Comparison of ENCODE assay signal across 32 cellular contexts in genomic region chr9:108396193-108396592, GRCh38.
"Had no signal": no experiment of that assay in that cellular context is flagged by ENCODE, and none has a peak within 500 bp of the region (broad histone marks: within the 10 kb centered on the region; RNA-seq: fewer than 3 reads in every experiment).

No MANE protein-coding gene starts in this region.

- H3K9me3 ChIP-seq: adrenal gland, body of pancreas, esophagus squamous epithelium had no signal

- H3K27me3 Mint-ChIP-seq: activated CD4-positive, alpha-beta memory T cell treated with anti-CD3 and anti-CD28 coated beads for 36 hours; activated CD4-positive, alpha-beta T cell treated with anti-CD3 and anti-CD28 coated beads for 36 hours; activated CD4-positive, alpha-beta T cell treated with anti-CD3 and anti-CD28 coated beads, Interleukin-2, amount 10 ng/mL, durations not matched to agents 24 days and 14 days; activated CD8-positive, alpha-beta memory T cell treated with anti-CD3 and anti-CD28 coated beads, Interleukin-2, amount 10 ng/mL, durations not matched to agents 7 days and 5 days; activated naive CD4-positive, alpha-beta T cell treated with anti-CD3 and anti-CD28 coated beads, Interleukin-2, amount 50 U/mL, for 24 hours; activated naive CD8-positive, alpha-beta T cell treated with anti-CD3 and anti-CD28 coated beads for 36 hours; activated naive CD8-positive, alpha-beta T cell treated with anti-CD3 and anti-CD28 coated beads, Interleukin-2, amount 50 U/mL, for 24 hours had no signal

- H3K4me1 Mint-ChIP-seq: activated CD4-positive, alpha-beta T cell treated with anti-CD3 and anti-CD28 coated beads for 36 hours; activated CD4-positive, alpha-beta T cell treated with anti-CD3 and anti-CD28 coated beads, Interleukin-2, amount 10 ng/mL, durations not matched to agents 24 days and 14 days; activated CD8-positive, alpha-beta memory T cell treated with anti-CD3 and anti-CD28 coated beads, Interleukin-2, amount 10 ng/mL, durations not matched to agents 7 days and 5 days; activated naive CD4-positive, alpha-beta T cell treated with anti-CD3 and anti-CD28 coated beads, Interleukin-2, amount 50 U/mL, for 24 hours; activated naive CD8-positive, alpha-beta T cell treated with anti-CD3 and anti-CD28 coated beads for 36 hours; activated naive CD8-positive, alpha-beta T cell treated with anti-CD3 and anti-CD28 coated beads, Interleukin-2, amount 50 U/mL, for 24 hours had no signal

- ATAC-seq: activated CD4-positive, alpha-beta T cell treated with anti-CD3 and anti-CD28 coated beads for 36 hours; activated CD8-positive, alpha-beta memory T cell treated with anti-CD3 and anti-CD28 coated beads, Interleukin-2, amount 10 ng/mL, durations not matched to agents 7 days and 5 days; activated CD8-positive, alpha-beta T cell treated with anti-CD3 and anti-CD28 coated beads, Interleukin-2, amount 10 ng/mL, durations not matched to agents 7 days and 5 days; activated naive CD8-positive, alpha-beta T cell treated with anti-CD3 and anti-CD28 coated beads, Interleukin-2, amount 50 U/mL, for 24 hours; body of pancreas; gastroesophageal sphincter; heart right ventricle had no signal

- H3K36me3 ChIP-seq: adrenal gland, esophagus squamous epithelium, gastroesophageal sphincter, heart right ventricle, WERI-Rb-1 had no signal

- H3K4me1 ChIP-seq: adrenal gland, gastroesophageal sphincter, heart right ventricle had no signal

- H3K9me3 Mint-ChIP-seq: activated CD4-positive, alpha-beta T cell treated with anti-CD3 and anti-CD28 coated beads, Interleukin-2, amount 10 ng/mL, durations not matched to agents 24 days and 14 days; activated naive CD4-positive, alpha-beta T cell treated with anti-CD3 and anti-CD28 coated beads for 36 hours; activated T-helper 2 cell treated with anti-CD3 and anti-CD28 coated beads, Interferon-gamma antibody, Interleukin-2, Interleukin-4, amounts not matched to agents 10 μg/mL and 5 μg/mL and 100 μg/mL, durations not matched to agents 14 hours and 24 hours and 36 hours had no signal

- H3K27me3 ChIP-seq: body of pancreas, esophagus squamous epithelium, gastroesophageal sphincter, heart right ventricle had no signal

- H3K36me3 Mint-ChIP-seq: activated CD4-positive, alpha-beta memory T cell treated with anti-CD3 and anti-CD28 coated beads for 36 hours; activated CD8-positive, alpha-beta memory T cell treated with anti-CD3 and anti-CD28 coated beads, Interleukin-2, amount 10 ng/mL, durations not matched to agents 7 days and 5 days; activated naive CD4-positive, alpha-beta T cell treated with anti-CD3 and anti-CD28 coated beads, Interleukin-2, amount 50 U/mL, for 24 hours; activated naive CD8-positive, alpha-beta T cell treated with anti-CD3 and anti-CD28 coated beads for 36 hours had no signal

- H3K4me3 Mint-ChIP-seq: activated CD4-positive, alpha-beta memory T cell treated with anti-CD3 and anti-CD28 coated beads for 36 hours; activated CD4-positive, alpha-beta T cell treated with anti-CD3 and anti-CD28 coated beads for 36 hours; activated CD4-positive, alpha-beta T cell treated with anti-CD3 and anti-CD28 coated beads, Interleukin-2, amount 10 ng/mL, durations not matched to agents 24 days and 14 days; activated CD8-positive, alpha-beta memory T cell treated with anti-CD3 and anti-CD28 coated beads, Interleukin-2, amount 10 ng/mL, durations not matched to agents 7 days and 5 days; activated CD8-positive, alpha-beta T cell treated with anti-CD3 and anti-CD28 coated beads, Interleukin-2, amount 10 ng/mL, durations not matched to agents 7 days and 5 days; activated naive CD4-positive, alpha-beta T cell treated with anti-CD3 and anti-CD28 coated beads for 36 hours; activated naive CD4-positive, alpha-beta T cell treated with anti-CD3 and anti-CD28 coated beads, Interleukin-2, amount 50 U/mL, for 24 hours; activated naive CD8-positive, alpha-beta T cell treated with anti-CD3 and anti-CD28 coated beads for 36 hours; activated naive CD8-positive, alpha-beta T cell treated with anti-CD3 and anti-CD28 coated beads, Interleukin-2, amount 50 U/mL, for 24 hours; activated T-helper 1 cell treated with anti-CD3 and anti-CD28 coated beads, Interleukin-12 subunit alpha, Interleukin-12 subunit beta, Interleukin-2, Interleukin-4 antibody, amounts not matched to agents 30 ng/mL and 10 ng/mL and 1 ng/mL, durations not matched to agents 14 hours and 24 hours and 36 hours; T-helper 2 cell treated with Interferon-gamma antibody and Interleukin-4, amounts not matched to agents 5 μg/mL and 100 μg/mL, for 36 hours had no signal

- DNase-seq: activated CD4-positive, alpha-beta memory T cell treated with anti-CD3 and anti-CD28 coated beads for 36 hours; activated CD4-positive, alpha-beta T cell treated with anti-CD3 and anti-CD28 coated beads for 36 hours; activated CD4-positive, alpha-beta T cell treated with anti-CD3 and anti-CD28 coated beads, Interleukin-2, amount 10 ng/mL, durations not matched to agents 24 days and 14 days; activated CD4-positive, CD25-positive, alpha-beta regulatory T cell; activated CD4-positive, CD25-positive, alpha-beta regulatory T cell treated with anti-CD3 and anti-CD28 coated beads, Interleukin-2, amount 50 U/mL, for 72 hours; activated CD8-positive, alpha-beta memory T cell treated with anti-CD3 and anti-CD28 coated beads, Interleukin-2, amount 10 ng/mL, durations not matched to agents 7 days and 5 days; activated CD8-positive, alpha-beta memory T cell treated with anti-CD3 and anti-CD28 coated beads, Interleukin-2, amount 50 U/mL, for 4 hours; activated CD8-positive, alpha-beta T cell treated with anti-CD3 and anti-CD28 coated beads, Interleukin-2, amount 10 ng/mL, durations not matched to agents 7 days and 5 days; activated effector memory CD4-positive, alpha-beta T cell treated with anti-CD3 and anti-CD28 coated beads, Interleukin-2, amount 50 U/mL, for 16 hours; activated naive CD4-positive, alpha-beta T cell treated with anti-CD3 and anti-CD28 coated beads for 36 hours; activated naive CD8-positive, alpha-beta T cell treated with anti-CD3 and anti-CD28 coated beads for 36 hours; activated naive CD8-positive, alpha-beta T cell treated with anti-CD3 and anti-CD28 coated beads, Interleukin-2, amount 50 U/mL, for 24 hours; activated T-cell treated with anti-CD3 and anti-CD28 coated beads, Interleukin-2, amount 50 U/mL, for 1 hour; activated T-cell treated with anti-CD3 and anti-CD28 coated beads, Interleukin-2, amount 50 U/mL, for 48 hours; adrenal gland; amygdala; aorta; caudate nucleus; effector CD8-positive, alpha-beta T cell; esophagus squamous epithelium; foreskin melanocyte; heart right ventricle; hippocampal formation; T1000; WERI-Rb-1 had no signal

- H3K4me3 ChIP-seq: adrenal gland, body of pancreas, esophagus squamous epithelium, gastroesophageal sphincter, heart right ventricle had no signal

- H3K27ac ChIP-seq: adrenal gland, body of pancreas, epithelial cell of prostate, esophagus squamous epithelium, gastroesophageal sphincter, heart right ventricle, WERI-Rb-1 had no signal

- H3K27ac Mint-ChIP-seq: activated CD4-positive, alpha-beta memory T cell treated with anti-CD3 and anti-CD28 coated beads for 36 hours; activated CD4-positive, alpha-beta T cell treated with anti-CD3 and anti-CD28 coated beads for 36 hours; activated CD4-positive, alpha-beta T cell treated with anti-CD3 and anti-CD28 coated beads, Interleukin-2, amount 10 ng/mL, durations not matched to agents 24 days and 14 days; activated CD8-positive, alpha-beta memory T cell treated with anti-CD3 and anti-CD28 coated beads, Interleukin-2, amount 10 ng/mL, durations not matched to agents 7 days and 5 days; activated CD8-positive, alpha-beta T cell treated with anti-CD3 and anti-CD28 coated beads, Interleukin-2, amount 10 ng/mL, durations not matched to agents 7 days and 5 days; activated naive CD4-positive, alpha-beta T cell treated with anti-CD3 and anti-CD28 coated beads for 36 hours; activated naive CD4-positive, alpha-beta T cell treated with anti-CD3 and anti-CD28 coated beads, Interleukin-2, amount 50 U/mL, for 24 hours; activated naive CD8-positive, alpha-beta T cell treated with anti-CD3 and anti-CD28 coated beads for 36 hours; activated naive CD8-positive, alpha-beta T cell treated with anti-CD3 and anti-CD28 coated beads, Interleukin-2, amount 50 U/mL, for 24 hours; activated T-helper 1 cell treated with anti-CD3 and anti-CD28 coated beads, Interleukin-12 subunit alpha, Interleukin-12 subunit beta, Interleukin-2, Interleukin-4 antibody, amounts not matched to agents 30 ng/mL and 10 ng/mL and 1 ng/mL, durations not matched to agents 14 hours and 24 hours and 36 hours; activated T-helper 2 cell treated with anti-CD3 and anti-CD28 coated beads, Interferon-gamma antibody, Interleukin-2, Interleukin-4, amounts not matched to agents 10 μg/mL and 5 μg/mL and 100 μg/mL, durations not matched to agents 14 hours and 24 hours and 36 hours; T-helper 2 cell treated with Interferon-gamma antibody and Interleukin-4, amounts not matched to agents 5 μg/mL and 100 μg/mL, for 36 hours had no signal
